ENCODE assay signal across 9 cellular contexts in genomic region chr2:208315081-208315788, GRCh38. TPM values are rescaled to one million over a fixed set of nuclear protein-coding genes. Genes with fewer than 3 reads are reported as not detected.
DNase-seq lines count a peak whose midpoint lies in the region; ATAC-seq and TF ChIP-seq lines count a peak whose summit lies in the region.
"Had no signal": no experiment of that assay in that cellular context is flagged by ENCODE, and none has a peak within 500 bp of the region (broad histone marks: within the 10 kb centered on the region; RNA-seq: fewer than 3 reads in every experiment).

No MANE protein-coding gene starts in this region.

- DNase-seq in OCI-LY7 (ENCODE audit: low spot score) (no peak), osteoblast (ENCODE audit: insufficient read length, low spot score, missing footprints) (no peak), SK-N-DZ (ENCODE audit: low spot score) (no peak), NCI-H345 treated with DMSO at 0.1 percent for 48 hours (lab: John Stamatoyannopoulos, UW; ENCODE audit: unreplicated experiment) (no peak), NCI-H69 (lab: John Stamatoyannopoulos, UW) (no peak)
- no peak for DNase-seq in stimulated activated CD4-positive, alpha-beta T cell treated with anti-CD3 and anti-CD28 coated beads, Interleukin-1b, Interleukin-23, amount 100 ng/mL, for 48 hours
- DNase-seq: naive thymus-derived CD8-positive, alpha-beta T cell had no signal

- H3K9me3 ChIP-seq in OCI-LY7 (ENCODE audit: low read length) (no peaks in the 10 kb centered on the region), osteoblast (ENCODE audit: low read depth, low read length) (no peaks in the 10 kb centered on the region)

- H3K27me3 ChIP-seq in osteoblast (ENCODE audit: insufficient read depth, low read length), result no peaks in the 10 kb centered on the region

- POLR2A ChIA-PET in OCI-LY7 (lab: Charles Lee), result interaction anchor here (0.7 to 1.4 kb wide), 2 partner anchors 19 to 43 kb away, joined by 3 read pairs; no protein-coding TSS in a partner anchor

- H2AFZ ChIP-seq in OCI-LY7 (ENCODE audit: low read length) (no peak overlapping the region), osteoblast (ENCODE audit: low read length) (no peak overlapping the region)

- no peaks in the 10 kb centered on the region for H4K20me1 ChIP-seq in OCI-LY7 (ENCODE audit: insufficient read depth, low read length)
- no peaks in the 10 kb centered on the region for H4K20me1 ChIP-seq in osteoblast (ENCODE audit: insufficient read depth, low read length)

- peak; percentile 66 for ATAC-seq in GM18520 (IDR thresholded peaks at IDR 0.05; ENCODE audit: unreplicated experiment)
- peak; percentile 52 for ATAC-seq in HG02588 (IDR thresholded peaks at IDR 0.05; ENCODE audit: unreplicated experiment)
- ATAC-seq: naive thymus-derived CD8-positive, alpha-beta T cell had no signal

- peaks cover 10% of the 10 kb centered on the region for H3K4me1 ChIP-seq in OCI-LY7 (ENCODE audit: insufficient read depth, low read length, poor library complexity, severe bottlenecking)
- peaks cover 16% of the 10 kb centered on the region for H3K4me1 ChIP-seq in osteoblast (ENCODE audit: insufficient read depth, low read length)

- TF ChIP-seq CTCF in OCI-LY7 (conservative IDR thresholded peaks at IDR 0.05; ENCODE audit: low read length) (peak; percentile 45; the same call in 1 of the 2 replicates), osteoblast (IDR thresholded peaks at IDR 0.05; ENCODE audit: extremely low read depth, low read depth, low read length) (no peak)

- H3K36me3 ChIP-seq in OCI-LY7 (ENCODE audit: insufficient read depth, low read length) (peaks cover 72% of the 10 kb centered on the region), osteoblast (ENCODE audit: insufficient read depth, low read length) (peaks cover 28% of the 10 kb centered on the region)

- intact Hi-C loops in OCI-LY7 (cut with micrococcal nuclease; ENCODE audit: unreplicated experiment), result no loop called here

- H3K4me3 ChIP-seq in OCI-LY7 (ENCODE audit: low read depth, low read length, poor library complexity, severe bottlenecking) (no peak overlapping the region), osteoblast (ENCODE audit: insufficient read depth, low read length) (no peak overlapping the region)

- CTCF ChIA-PET in OCI-LY7 (lab: Charles Lee; ENCODE audit: unreplicated experiment), result no interaction called here

- H3K4me2 ChIP-seq in OCI-LY7 (ENCODE audit: low read length) (no peak overlapping the region), osteoblast (ENCODE audit: insufficient read depth, low read length) (no peak overlapping the region)

- BruUV-seq in OCI-LY7 (replicated peaks; lab: Mats Ljungman, UMichigan), result no TSS peak

- H3K27ac ChIP-seq in OCI-LY7 (ENCODE audit: low read depth, low read length, poor library complexity, severe bottlenecking) (no peak overlapping the region), osteoblast (ENCODE audit: low read depth, low read length) (peak overlapping the region; percentile 40)

- H3K79me2 ChIP-seq in OCI-LY7 (ENCODE audit: insufficient read depth, low read depth, low read length), result no peaks in the 10 kb centered on the region; the same call in 1 of the 2 replicates
- H3K79me2 ChIP-seq in osteoblast (ENCODE audit: insufficient read depth, low read length), result no peaks in the 10 kb centered on the region

- no peaks in the 10 kb centered on the region for H3K9me2 ChIP-seq in OCI-LY7 (ENCODE audit: insufficient read depth, low read length)

RNA-seq across cellular contexts. Expression of gene PIKFYVE, which starts 49.2 kb away (rescaled TPM):
- total RNA-seq in OCI-LY7 (2014; rRNA removed; shearing (Covaris generic)), result 29.2 and 29.7 TPM in 2 replicates
- total RNA-seq in OCI-LY7 (2022), result 50.0 and 52.2 TPM in 2 replicates
- total RNA-seq in osteoblast, result 52.7 and 57.9 TPM in 2 replicates
- 10.3 and 12.3 TPM in 2 replicates for polyA plus RNA-seq in SK-N-DZ (2014; cell fraction: cytosol; rRNA removed)
- polyA plus RNA-seq in SK-N-DZ (2014; cell fraction: nucleus; rRNA removed), result 8.8 and 12.3 TPM in 2 replicates
